In genomic region chr3:99170867-99171517, GRCh38 we compare ENCODE assay signal across 19 cellular contexts.
DNase-seq lines count a peak whose midpoint lies in the region; ATAC-seq, FAIRE-seq and TF ChIP-seq lines count a peak whose summit lies in the region.
"Had no signal": no experiment of that assay in that cellular context is flagged by ENCODE, and none has a peak within 500 bp of the region (broad histone marks: within the 10 kb centered on the region; RNA-seq: fewer than 3 reads in every experiment).

No MANE protein-coding gene starts in this region.

- H3K27me3 ChIP-seq in bronchial epithelial cell (ENCODE audit: control insufficient read depth, insufficient read depth, low read length) (no peaks in the 10 kb centered on the region), spleen (replicated peaks in 1 of 7) (no peaks in the 10 kb centered on the region)
- H3K27me3 ChIP-seq: BE2C had no signal

- no peaks in the 10 kb centered on the region for H3K36me3 ChIP-seq in bronchial epithelial cell (ENCODE audit: control insufficient read depth, insufficient read depth, low read length)
- no peaks in the 10 kb centered on the region for H3K36me3 ChIP-seq in spleen
- H3K36me3 ChIP-seq: BE2C had no signal

- TF ChIP-seq POLR2A in spleen (IDR thresholded peaks at IDR 0.05) (no peak), GM18505 (IDR thresholded peaks at IDR 0.05; ENCODE audit: borderline replicate concordance, extremely low read depth, insufficient read depth, insufficient read length) (no peak)

- intact Hi-C loops in spleen (cut with DNase I; ENCODE audit: low total_unique reads), result no loop called here

- peak; percentile 47 for FAIRE-seq in bronchial epithelial cell (lab: Jason Lieb, UNC)
- FAIRE-seq: GM12878 had no signal

- WGBS in spleen, 5 donors, result 72 to 90% (median 86%) methylated on average over 6 of the region's 6 CpGs

- ATAC-seq in left lobe of liver (no peak), GM18505 (IDR thresholded peaks at IDR 0.05; ENCODE audit: unreplicated experiment) (no peak), HG03159 (IDR thresholded peaks at IDR 0.05; ENCODE audit: unreplicated experiment) (no peak)
- ATAC-seq: GM12878 had no signal

- H3K9me3 ChIP-seq in spleen, result peaks cover 0 to 6% (median 0%) of the 10 kb centered on the region in 8 donors
- H3K9me3 ChIP-seq: BE2C had no signal

- TF ChIP-seq CTCF in bronchial epithelial cell (IDR thresholded peaks at IDR 0.05; ENCODE audit: insufficient read depth, low read length, severe bottlenecking) (no peak), spleen (IDR thresholded peaks at IDR 0.05 in 8 of 11, conservative IDR thresholded peaks at IDR 0.05 in 3 of 11) (no peak)

- H3K4me3 ChIP-seq in bronchial epithelial cell (ENCODE audit: low read depth, low read length) (no peak overlapping the region), spleen (no peak overlapping the region)
- H3K4me3 ChIP-seq: GM12878, GM23248 had no signal

- no peaks in the 10 kb centered on the region for H3K4me1 ChIP-seq in spleen
- H3K4me1 ChIP-seq: BE2C had no signal

- DNase-seq in bronchial epithelial cell (ENCODE audit: low read depth) (no peak), left lobe of liver (ENCODE audit: low spot score) (peak; percentile 35), spleen (peak; percentile 57), globus pallidus (ENCODE audit: low spot score) (no peak)
- DNase-seq: BE2C; C1 segment of cervical spinal cord; CD4-positive, CD25-positive, alpha-beta regulatory T cell; CD8-positive, alpha-beta memory T cell; COR-L47; DMS 273 treated with DMSO at 0.1 percent for 48 hours; DMS53; DND-41; EL; GM23248; HCEC 1CT had no signal

- no peak overlapping the region for H3K27ac ChIP-seq in spleen
- H3K27ac ChIP-seq: GM23248, HL-60 had no signal

Comparison
In these comparisons a context has a peak if more than half of its experiments do, and no peak if none do; other contexts are left out.
1. DNase-seq: peak in left lobe of liver (single experiment) and spleen (single experiment); none in bronchial epithelial cell (single experiment) and globus pallidus (single experiment).